ENCODE assay signal across 29 cellular contexts in genomic region chr16:25034916-25035315, GRCh38.
"Had no signal": no experiment of that assay in that cellular context is flagged by ENCODE, and none has a peak within 500 bp of the region (broad histone marks: within the 10 kb centered on the region; RNA-seq: fewer than 3 reads in every experiment).

No MANE protein-coding gene starts in this region.

- H3K4me3 ChIP-seq: esophagus squamous epithelium, left ventricle myocardium inferior, neural progenitor cell, sigmoid colon, upper lobe of right lung had no signal

- H3K9me3 Mint-ChIP-seq: activated B cell treated with CpG ODN at 0.5 μM for 24 hours; activated T-cell treated with anti-CD3 and anti-CD28 coated beads, Interleukin-2, amount 50 U/mL, for 24 hours; activated T-helper 17 cell treated with anti-CD3 and anti-CD28 coated beads, Interleukin-2, amount 50 U/mL, for 72 hours; endodermal cell; mesothelial cell of epicardium; naive thymus-derived CD8-positive, alpha-beta T cell; neural progenitor cell; T-helper 1 cell treated with Interleukin-12 subunit alpha and Interleukin-12 subunit beta and Interleukin-4 antibody, amounts not matched to agents 30 μg/mL and 1 μg/mL, for 36 hours had no signal

- H3K9me3 ChIP-seq: esophagus squamous epithelium, left ventricle myocardium inferior, sigmoid colon, upper lobe of right lung had no signal

- H3K4me2 ChIP-seq: neural progenitor cell had no signal

- H3K27me3 ChIP-seq: esophagus squamous epithelium, foreskin keratinocyte, neural progenitor cell, sigmoid colon, upper lobe of right lung had no signal

- H3K36me3 ChIP-seq: esophagus squamous epithelium, left ventricle myocardium inferior, neural progenitor cell, sigmoid colon, upper lobe of right lung had no signal

- H3K27ac ChIP-seq: foreskin keratinocyte, left ventricle myocardium inferior, neural progenitor cell, sigmoid colon had no signal

- H3K27me3 Mint-ChIP-seq: activated B cell treated with CpG ODN at 0.5 μM for 24 hours; activated CD4-positive, alpha-beta T cell treated with anti-CD3 and anti-CD28 coated beads for 36 hours; activated naive CD8-positive, alpha-beta T cell; activated T-cell treated with anti-CD3 and anti-CD28 coated beads, Interleukin-2, amount 50 U/mL, for 24 hours; activated T-helper 17 cell treated with anti-CD3 and anti-CD28 coated beads, Interleukin-2, amount 50 U/mL, for 72 hours; naive thymus-derived CD8-positive, alpha-beta T cell had no signal

- ATAC-seq: activated CD4-positive, alpha-beta T cell treated with anti-CD3 and anti-CD28 coated beads for 36 hours; activated T-helper 17 cell treated with anti-CD3 and anti-CD28 coated beads, Interleukin-2, amount 50 U/mL, for 72 hours; foreskin keratinocyte; naive thymus-derived CD8-positive, alpha-beta T cell; stimulated activated naive CD8-positive, alpha-beta T cell treated with anti-CD3 and anti-CD28 coated beads, Interleukin-15, Interleukin-2, amounts not matched to agents 100 U/mL and 50 U/mL, for 24 hours; upper lobe of right lung had no signal

- H2AFZ ChIP-seq: neural progenitor cell had no signal

- H3K36me3 Mint-ChIP-seq: activated naive CD8-positive, alpha-beta T cell; mesothelial cell of epicardium; naive thymus-derived CD8-positive, alpha-beta T cell; neural progenitor cell had no signal

- H3K4me1 ChIP-seq: foreskin keratinocyte had no signal

- H3K9ac ChIP-seq: neural progenitor cell had no signal

- H3K27ac Mint-ChIP-seq: activated B cell treated with CpG ODN at 0.5 μM for 24 hours; activated CD4-positive, alpha-beta T cell treated with anti-CD3 and anti-CD28 coated beads for 36 hours; activated naive CD8-positive, alpha-beta T cell; activated T-cell treated with anti-CD3 and anti-CD28 coated beads, Interleukin-2, amount 50 U/mL, for 24 hours; activated T-helper 17 cell treated with anti-CD3 and anti-CD28 coated beads, Interleukin-2, amount 50 U/mL, for 72 hours; endodermal cell; mesothelial cell of epicardium; neural progenitor cell; progenitor cell of endocrine pancreas; T-helper 1 cell treated with Interleukin-12 subunit alpha and Interleukin-12 subunit beta and Interleukin-4 antibody, amounts not matched to agents 30 μg/mL and 1 μg/mL, for 36 hours had no signal

- DNase-seq: activated B cell treated with CpG ODN at 0.5 μM for 24 hours; activated CD4-positive, alpha-beta T cell treated with anti-CD3 and anti-CD28 coated beads for 36 hours; activated CD4-positive, alpha-beta T cell treated with anti-CD3 and anti-CD28 coated beads, Interleukin-2, amount 50 U/mL, for 4 hours; activated CD8-positive, alpha-beta memory T cell treated with anti-CD3 and anti-CD28 coated beads for 24 hours; activated CD8-positive, alpha-beta memory T cell treated with anti-CD3 and anti-CD28 coated beads, Interleukin-2, amount 50 U/mL, for 4 hours; activated naive CD4-positive, alpha-beta T cell; activated T-cell treated with anti-CD3 and anti-CD28 coated beads, Interleukin-2, amount 50 U/mL, for 24 hours; amniotic stem cell; cerebellar nuclear complex; cortex of kidney; endodermal cell; esophagus squamous epithelium; foreskin keratinocyte; glutamatergic neuron; hippocampal formation; left ventricle myocardium inferior; naive thymus-derived CD8-positive, alpha-beta T cell; retina; sigmoid colon; stimulated activated CD4-positive, alpha-beta T cell treated with anti-CD3 and anti-CD28 coated beads, Interleukin-4, amount 100 ng/mL, for 1 hour; stimulated activated naive CD8-positive, alpha-beta T cell treated with anti-CD3 and anti-CD28 coated beads, Interleukin-15, Interleukin-2, amounts not matched to agents 100 U/mL and 50 U/mL, for 24 hours; T1000; upper lobe of right lung had no signal

- H3K4me3 Mint-ChIP-seq: activated B cell treated with CpG ODN at 0.5 μM for 24 hours; activated CD4-positive, alpha-beta T cell treated with anti-CD3 and anti-CD28 coated beads for 36 hours; activated naive CD8-positive, alpha-beta T cell; activated T-cell treated with anti-CD3 and anti-CD28 coated beads, Interleukin-2, amount 50 U/mL, for 24 hours; activated T-helper 17 cell treated with anti-CD3 and anti-CD28 coated beads, Interleukin-2, amount 50 U/mL, for 72 hours; endodermal cell; mesothelial cell of epicardium; naive thymus-derived CD8-positive, alpha-beta T cell; neural progenitor cell; T-helper 1 cell treated with Interleukin-12 subunit alpha and Interleukin-12 subunit beta and Interleukin-4 antibody, amounts not matched to agents 30 μg/mL and 1 μg/mL, for 36 hours had no signal
